11 cellular contexts compared by ENCODE assay signal in the genomic region with DNA sequence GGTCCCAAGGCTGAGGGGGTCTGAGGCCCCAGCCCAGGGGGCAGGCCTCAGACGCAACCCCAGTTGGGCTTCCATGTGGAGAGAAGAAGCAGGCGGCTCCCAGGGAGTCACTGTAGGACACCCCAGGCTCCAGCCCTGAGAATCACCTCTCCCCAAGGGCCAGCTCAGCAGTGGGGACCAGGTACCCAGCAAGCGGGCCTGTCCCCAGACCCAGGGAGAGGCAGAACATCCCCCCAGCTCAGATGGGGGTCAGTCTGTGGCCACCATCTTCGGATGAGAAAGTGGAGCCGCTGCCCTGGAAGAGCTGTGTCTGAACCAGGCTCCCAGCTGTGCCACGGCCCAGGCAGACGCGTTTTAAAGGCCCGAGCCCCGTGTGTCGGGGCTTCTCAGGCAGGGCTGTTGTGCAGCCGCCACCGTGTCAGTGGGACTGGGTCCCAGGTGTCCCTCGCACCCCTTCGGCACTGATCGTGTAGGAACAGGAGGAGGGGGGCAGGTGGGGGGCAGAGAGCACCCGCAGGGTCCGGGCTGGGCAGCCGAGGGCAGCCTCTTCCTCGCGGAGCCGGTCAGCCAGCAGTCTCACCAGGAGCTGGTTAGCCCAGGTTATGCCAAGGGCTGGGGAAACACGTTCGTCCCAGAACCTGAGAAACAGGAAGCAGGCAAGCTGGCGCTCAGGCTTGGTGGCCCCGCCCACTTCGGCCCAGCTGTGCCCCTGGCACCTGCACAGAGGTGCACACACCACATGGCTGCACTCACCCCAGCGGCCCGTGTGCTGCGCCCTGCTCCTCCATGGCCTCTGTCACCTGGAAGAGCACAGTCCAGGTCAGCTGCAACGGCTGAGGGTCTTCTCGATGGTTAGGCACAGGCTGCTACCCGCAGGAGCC. TPM values are rescaled to one million over a fixed set of nuclear protein-coding genes. Genes with fewer than 3 reads are reported as not detected.
DNase-seq lines count a peak whose midpoint lies in the region; ATAC-seq and TF ChIP-seq lines count a peak whose summit lies in the region.
"Had no signal": no experiment of that assay in that cellular context is flagged by ENCODE, and none has a peak within 500 bp of the region (broad histone marks: within the 10 kb centered on the region; RNA-seq: fewer than 3 reads in every experiment).

No MANE protein-coding gene starts in this region.

- H3K4me3 ChIP-seq in breast epithelium (no peak overlapping the region), lower lobe of right lung (no peak overlapping the region), aorta (ENCODE audit: low read length in 2 of 2) (no peak overlapping the region)
- H3K4me3 ChIP-seq: HAP-1 had no signal

- H3K27ac ChIP-seq in breast epithelium (peak overlapping the region; percentile 32 to 60), lower lobe of right lung (peak overlapping the region; percentile 53), aorta (ENCODE audit: low read depth in 1 of 2, low read length in 2 of 2) (no peak overlapping the region)

- no peak overlapping the region for H3K4me3 Mint-ChIP-seq in activated T-helper 2 cell treated with anti-CD3 and anti-CD28 coated beads, Interferon-gamma antibody, Interleukin-2, Interleukin-4, amounts not matched to agents 10 μg/mL and 5 μg/mL and 100 μg/mL, durations not matched to agents 14 hours and 24 hours and 36 hours (ENCODE audit: low read depth)
- H3K4me3 Mint-ChIP-seq: activated naive CD8-positive, alpha-beta T cell treated with anti-CD3 and anti-CD28 coated beads for 36 hours had no signal

- intact Hi-C loops in breast epithelium (cut with DNase I; ENCODE audit: low total_unique reads) (no loop called here), lower lobe of right lung (cut with DNase I) (no loop called here), aorta (cut with DNase I) (no loop called here)
- intact Hi-C loops in activated T-helper 2 cell treated with anti-CD3 and anti-CD28 coated beads, Interferon-gamma antibody, Interleukin-2, Interleukin-4, amounts not matched to agents 10 μg/mL and 5 μg/mL and 100 μg/mL, durations not matched to agents 14 hours and 24 hours and 36 hours (cut with micrococcal nuclease) = no loop called here

- no peaks in the 10 kb centered on the region for H3K27me3 ChIP-seq in breast epithelium
- no peaks in the 10 kb centered on the region for H3K27me3 ChIP-seq in lower lobe of right lung (ENCODE audit: low read depth)
- no peaks in the 10 kb centered on the region for H3K27me3 ChIP-seq in aorta (ENCODE audit: control insufficient read depth in 1 of 2, insufficient read depth in 2 of 2, low read length in 1 of 2)

- TF ChIP-seq CTCF in breast epithelium (IDR thresholded peaks at IDR 0.05) (no peak), lower lobe of right lung (IDR thresholded peaks at IDR 0.05) (no peak)

- H3K27ac Mint-ChIP-seq in activated T-helper 2 cell treated with anti-CD3 and anti-CD28 coated beads, Interferon-gamma antibody, Interleukin-2, Interleukin-4, amounts not matched to agents 10 μg/mL and 5 μg/mL and 100 μg/mL, durations not matched to agents 14 hours and 24 hours and 36 hours = no peak overlapping the region
- H3K27ac Mint-ChIP-seq: activated naive CD8-positive, alpha-beta T cell treated with anti-CD3 and anti-CD28 coated beads for 36 hours had no signal

- no peaks in the 10 kb centered on the region for H3K4me1 Mint-ChIP-seq in activated T-helper 2 cell treated with anti-CD3 and anti-CD28 coated beads, Interferon-gamma antibody, Interleukin-2, Interleukin-4, amounts not matched to agents 10 μg/mL and 5 μg/mL and 100 μg/mL, durations not matched to agents 14 hours and 24 hours and 36 hours (ENCODE audit: low read depth)
- H3K4me1 Mint-ChIP-seq: activated naive CD8-positive, alpha-beta T cell treated with anti-CD3 and anti-CD28 coated beads for 36 hours had no signal

- 83 to 86% methylated on average over 33 of the region's 33 CpGs for WGBS in aorta, 2 donors

- H3K27me3 Mint-ChIP-seq in activated T-helper 2 cell treated with anti-CD3 and anti-CD28 coated beads, Interferon-gamma antibody, Interleukin-2, Interleukin-4, amounts not matched to agents 10 μg/mL and 5 μg/mL and 100 μg/mL, durations not matched to agents 14 hours and 24 hours and 36 hours (ENCODE audit: low read depth) = no peaks in the 10 kb centered on the region
- H3K27me3 Mint-ChIP-seq: activated naive CD8-positive, alpha-beta T cell treated with anti-CD3 and anti-CD28 coated beads for 36 hours had no signal

- H3K9me3 ChIP-seq in breast epithelium (no peaks in the 10 kb centered on the region), lower lobe of right lung (no peaks in the 10 kb centered on the region), aorta (ENCODE audit: control insufficient read depth, low read length) (no peaks in the 10 kb centered on the region)
- H3K9me3 ChIP-seq: HAP-1 had no signal

- peak; percentile 41 for DNase-seq in stimulated activated CD4-positive, alpha-beta T cell treated with anti-CD3 and anti-CD28 coated beads, Interleukin-15, amount 100 ng/mL, for 24 hours
- no peak for DNase-seq in stimulated activated CD4-positive, alpha-beta T cell treated with anti-CD3 and anti-CD28 coated beads, Interleukin-2, amount 100 ng/mL, for 48 hours
- DNase-seq in breast epithelium (ENCODE audit: low spot score in 2 of 2) (peak; percentile 68 to 74), lower lobe of right lung (peak; percentile 64), aorta (peak; percentile 51 to 72)
- no peak for DNase-seq in activated T-helper 2 cell treated with anti-CD3 and anti-CD28 coated beads, Interferon-gamma antibody, Interleukin-2, Interleukin-4, amounts not matched to agents 10 μg/mL and 5 μg/mL and 100 μg/mL, durations not matched to agents 14 hours and 24 hours and 36 hours (ENCODE audit: low spot score)
- DNase-seq: activated naive CD8-positive, alpha-beta T cell treated with anti-CD3 and anti-CD28 coated beads for 36 hours; NCI-H2107 had no signal

- no peak for TF ChIP-seq POLR2A in breast epithelium (IDR thresholded peaks at IDR 0.05)

- H3K36me3 ChIP-seq in breast epithelium (no peaks in the 10 kb centered on the region), lower lobe of right lung (peaks cover 88% of the 10 kb centered on the region), aorta (ENCODE audit: control insufficient read depth in 1 of 2, insufficient read depth in 2 of 2, low read length in 1 of 2) (peaks cover 0 to 6% of the 10 kb centered on the region in 2 donors)

- H3K9me3 Mint-ChIP-seq in activated T-helper 2 cell treated with anti-CD3 and anti-CD28 coated beads, Interferon-gamma antibody, Interleukin-2, Interleukin-4, amounts not matched to agents 10 μg/mL and 5 μg/mL and 100 μg/mL, durations not matched to agents 14 hours and 24 hours and 36 hours = no peaks in the 10 kb centered on the region
- H3K9me3 Mint-ChIP-seq: activated naive CD8-positive, alpha-beta T cell treated with anti-CD3 and anti-CD28 coated beads for 36 hours had no signal

- ATAC-seq in lower lobe of right lung (peak; percentile 49 to 52), aorta (ENCODE audit: low FRiP score) (no peak), GM19395 (IDR thresholded peaks at IDR 0.05; ENCODE audit: unreplicated experiment) (no peak), GM18498 (IDR thresholded peaks at IDR 0.05; ENCODE audit: unreplicated experiment) (no peak)

- peaks cover 44% of the 10 kb centered on the region for H3K36me3 Mint-ChIP-seq in activated T-helper 2 cell treated with anti-CD3 and anti-CD28 coated beads, Interferon-gamma antibody, Interleukin-2, Interleukin-4, amounts not matched to agents 10 μg/mL and 5 μg/mL and 100 μg/mL, durations not matched to agents 14 hours and 24 hours and 36 hours (ENCODE audit: low read depth)

- H3K4me1 ChIP-seq in breast epithelium = peaks cover 3 to 16% of the 10 kb centered on the region in 2 donors
- H3K4me1 ChIP-seq in lower lobe of right lung = peaks cover 51% of the 10 kb centered on the region
- no peaks in the 10 kb centered on the region for H3K4me1 ChIP-seq in aorta (ENCODE audit: control insufficient read depth in 1 of 2, insufficient read depth in 2 of 2, low read length in 2 of 2)
- H3K4me1 ChIP-seq: HAP-1 had no signal

RNA-seq across cellular contexts. Expression of a gene that starts 16.6 kb away (rescaled TPM):
- total RNA-seq in breast epithelium = 10 to 100 TPM in 1 of 3 donors, 1 to 10 TPM in 2; 5.9 to 10.2 (median 5.9) TPM
- 5.0 TPM for total RNA-seq in lower lobe of right lung
- 1 to 10 TPM; 5.2 to 5.3 TPM for total RNA-seq in aorta
- 1 to 10 TPM; 1.0 to 8.6 TPM for polyA plus RNA-seq in aorta
- total RNA-seq in activated T-helper 2 cell treated with anti-CD3 and anti-CD28 coated beads, Interferon-gamma antibody, Interleukin-2, Interleukin-4, amounts not matched to agents 10 μg/mL and 5 μg/mL and 100 μg/mL, durations not matched to agents 14 hours and 24 hours and 36 hours = 52.9 and 53.7 TPM in 2 replicates

RNA-seq across cellular contexts. Expression of a gene that starts 17.0 kb away (rescaled TPM):
- total RNA-seq in breast epithelium (100 to 1,000 TPM in 1 of 3 donors, 10 to 100 TPM in 2; 57.4 to 140 (median 96.0) TPM), lower lobe of right lung (49.4 TPM), aorta (10 to 100 TPM; 69.0 to 74.8 TPM)
- polyA plus RNA-seq in aorta = 100 to 1,000 TPM; 100 to 110 TPM
- total RNA-seq in activated T-helper 2 cell treated with anti-CD3 and anti-CD28 coated beads, Interferon-gamma antibody, Interleukin-2, Interleukin-4, amounts not matched to agents 10 μg/mL and 5 μg/mL and 100 μg/mL, durations not matched to agents 14 hours and 24 hours and 36 hours = 24.6 and 27.5 TPM in 2 replicates

Comparison
In these comparisons a context has a peak if more than half of its experiments do, and no peak if none do; other contexts are left out.
1. DNase-seq: peak in stimulated activated CD4-positive, alpha-beta T cell treated with anti-CD3 and anti-CD28 coated beads, Interleukin-15, amount 100 ng/mL, for 24 hours (single experiment), breast epithelium (2 of 2), lower lobe of right lung (single experiment) and aorta (2 of 2); none in stimulated activated CD4-positive, alpha-beta T cell treated with anti-CD3 and anti-CD28 coated beads, Interleukin-2, amount 100 ng/mL, for 48 hours (0 of 2) and activated T-helper 2 cell treated with anti-CD3 and anti-CD28 coated beads, Interferon-gamma antibody, Interleukin-2, Interleukin-4, amounts not matched to agents 10 μg/mL and 5 μg/mL and 100 μg/mL, durations not matched to agents 14 hours and 24 hours and 36 hours (single experiment).
2. H3K27ac ChIP-seq: peak in breast epithelium (2 of 2) and lower lobe of right lung (single experiment); none in aorta (0 of 2).
3. ATAC-seq: peak in lower lobe of right lung (2 of 2); none in aorta (single experiment), GM19395 (single experiment) and GM18498 (single experiment).